ENCODE assay signal across 1 cellular context in the genomic region with DNA sequence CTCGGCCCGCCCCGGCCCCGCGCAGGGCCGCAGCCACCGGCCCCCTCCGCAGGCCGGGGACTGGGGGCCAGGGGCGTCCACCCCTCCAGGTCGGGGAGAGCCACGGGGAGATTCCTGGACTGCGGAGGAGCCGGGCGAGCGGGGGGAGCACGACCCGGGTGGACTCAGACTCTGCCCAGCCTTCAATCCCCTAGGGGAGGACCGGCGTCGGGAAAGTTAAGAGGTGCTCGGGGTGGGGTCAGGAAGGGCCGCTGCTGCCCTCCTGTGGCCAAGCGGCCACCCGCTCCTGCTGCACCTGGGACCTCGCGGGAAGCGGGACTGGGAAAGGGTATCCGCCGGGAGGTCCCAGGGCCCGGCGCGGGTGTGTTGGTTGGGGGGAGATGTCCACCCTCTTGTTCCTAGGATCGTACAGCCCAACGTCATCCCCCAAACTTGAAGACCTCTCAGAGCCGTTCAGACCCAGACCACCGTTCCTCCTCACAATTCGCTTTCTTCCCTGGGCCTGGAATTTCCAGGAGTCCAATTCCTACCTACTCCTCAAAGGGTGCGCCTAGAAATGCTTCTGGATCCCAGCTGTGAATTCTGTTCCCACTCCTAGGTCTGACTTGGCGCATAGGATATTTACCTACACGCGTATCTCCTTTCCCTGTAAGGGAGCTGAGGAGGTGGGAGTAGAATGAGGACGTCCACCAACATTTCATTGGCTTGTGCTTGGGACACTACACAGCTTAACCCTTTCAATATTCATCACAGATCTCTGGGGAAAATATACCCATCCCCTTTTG.
TF ChIP-seq lines count a peak whose summit lies in the region.

No MANE protein-coding gene starts in this region.

TF ChIP-seq in HEK293, 187 proteins besides CTCF, POLR2A, EP300 and RAD21 (continued from another document and continues in another):
- TF ChIP-seq, protein P1, sequence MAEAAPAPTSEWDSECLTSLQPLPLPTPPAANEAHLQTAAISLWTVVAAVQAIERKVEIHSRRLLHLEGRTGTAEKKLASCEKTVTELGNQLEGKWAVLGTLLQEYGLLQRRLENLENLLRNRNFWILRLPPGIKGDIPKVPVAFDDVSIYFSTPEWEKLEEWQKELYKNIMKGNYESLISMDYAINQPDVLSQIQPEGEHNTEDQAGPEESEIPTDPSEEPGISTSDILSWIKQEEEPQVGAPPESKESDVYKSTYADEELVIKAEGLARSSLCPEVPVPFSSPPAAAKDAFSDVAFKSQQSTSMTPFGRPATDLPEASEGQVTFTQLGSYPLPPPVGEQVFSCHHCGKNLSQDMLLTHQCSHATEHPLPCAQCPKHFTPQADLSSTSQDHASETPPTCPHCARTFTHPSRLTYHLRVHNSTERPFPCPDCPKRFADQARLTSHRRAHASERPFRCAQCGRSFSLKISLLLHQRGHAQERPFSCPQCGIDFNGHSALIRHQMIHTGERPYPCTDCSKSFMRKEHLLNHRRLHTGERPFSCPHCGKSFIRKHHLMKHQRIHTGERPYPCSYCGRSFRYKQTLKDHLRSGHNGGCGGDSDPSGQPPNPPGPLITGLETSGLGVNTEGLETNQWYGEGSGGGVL (tag by site-specific recombination; IDR thresholded peaks at IDR 0.05) = no peak; the same call in 1 of the 2 replicates
- TF ChIP-seq ZNF510 (tag by site-specific recombination; IDR thresholded peaks at IDR 0.05; ENCODE audit: insufficient replicate concordance) (no peak), ZFP37 (tag by site-specific recombination; IDR thresholded peaks at IDR 0.05) (no peak; the same call in 1 of the 2 replicates), ZNF555 (tag by site-specific recombination; conservative IDR thresholded peaks at IDR 0.05) (no peak), MYNN (tag by site-specific recombination; IDR thresholded peaks at IDR 0.05; ENCODE audit: borderline replicate concordance) (no peak), ZBTB8A (tag by site-specific recombination; IDR thresholded peaks at IDR 0.05) (no peak), ZNF560 (tag by site-specific recombination; IDR thresholded peaks at IDR 0.05; ENCODE audit: borderline replicate concordance) (no peak), GFI1B (tag by site-specific recombination; IDR thresholded peaks at IDR 0.05) (no peak), ZNF549 (tag by site-specific recombination; IDR thresholded peaks at IDR 0.05) (no peak), ZNF404 (tag by site-specific recombination; IDR thresholded peaks at IDR 0.05) (no peak), GLIS2 (tag by site-specific recombination; IDR thresholded peaks at IDR 0.05) (peak; percentile 87), ZNF660 (tag by site-specific recombination; IDR thresholded peaks at IDR 0.05) (peak; percentile 42; the same call in 1 of the 2 replicates), SP3 (tag by site-specific recombination; IDR thresholded peaks at IDR 0.05) (peak; percentile 50), ZNF184 (tag by site-specific recombination; IDR thresholded peaks at IDR 0.05) (no peak), ZNF341 (tag by site-specific recombination; IDR thresholded peaks at IDR 0.05; ENCODE audit: low read depth) (peak; percentile 39; the same call in 1 of the 2 replicates), ZNF302 (tag by site-specific recombination; IDR thresholded peaks at IDR 0.05; ENCODE audit: low read depth) (no peak), ZNF561 (tag by site-specific recombination; IDR thresholded peaks at IDR 0.05; ENCODE audit: borderline replicate concordance) (peak; percentile 84), ZSCAN23 (tag by site-specific recombination; IDR thresholded peaks at IDR 0.05) (peak; percentile 24; the same call in 1 of the 2 replicates), BCL11A (tag by site-specific recombination; IDR thresholded peaks at IDR 0.05; ENCODE audit: low read depth) (peak; percentile 65), ZNF768 (tag by site-specific recombination; IDR thresholded peaks at IDR 0.05) (no peak), ZNF24 (tag by site-specific recombination; IDR thresholded peaks at IDR 0.05) (0 out of 2 replicates have a peak, but pooled peaks have one; percentile 58), ZNF623 (tag by site-specific recombination; IDR thresholded peaks at IDR 0.05) (no peak), ZBTB48 (tag by site-specific recombination; IDR thresholded peaks at IDR 0.05) (peak; percentile 61), ZNF248 (tag by site-specific recombination; IDR thresholded peaks at IDR 0.05) (no peak), ZBTB20 (tag by site-specific recombination; IDR thresholded peaks at IDR 0.05) (peak; percentile 88), ZNF157 (tag by site-specific recombination; IDR thresholded peaks at IDR 0.05) (no peak), SCRT2 (tag by site-specific recombination; IDR thresholded peaks at IDR 0.05) (0 out of 2 replicates have a peak, but pooled peaks have one; percentile 23), ZNF16 (tag by site-specific recombination; IDR thresholded peaks at IDR 0.05; ENCODE audit: low read depth) (no peak), ZNF558 (tag by site-specific recombination; IDR thresholded peaks at IDR 0.05) (no peak), ZNF792 (tag by site-specific recombination; IDR thresholded peaks at IDR 0.05) (no peak), ZNF624 (tag by site-specific recombination; IDR thresholded peaks at IDR 0.05) (no peak), ZNF394 (tag by site-specific recombination; IDR thresholded peaks at IDR 0.05; ENCODE audit: borderline replicate concordance) (peak; percentile 62), ZNF292 (tag by site-specific recombination; IDR thresholded peaks at IDR 0.05; ENCODE audit: borderline replicate concordance, low read depth) (no peak), ZNF2 (tag by site-specific recombination; IDR thresholded peaks at IDR 0.05) (no peak), ZNF664 (tag by site-specific recombination; IDR thresholded peaks at IDR 0.05) (no peak), GLI2 (tag by site-specific recombination; IDR thresholded peaks at IDR 0.05; ENCODE audit: borderline replicate concordance, low read depth) (no peak), ZNF621 (tag by site-specific recombination; IDR thresholded peaks at IDR 0.05) (no peak), ZNF654 (tag by site-specific recombination; IDR thresholded peaks at IDR 0.05; ENCODE audit: low read depth) (peak; percentile 92), ZNF707 (tag by site-specific recombination; IDR thresholded peaks at IDR 0.05) (no peak), ZNF596 (tag by site-specific recombination; IDR thresholded peaks at IDR 0.05) (peak; percentile 19; the same call in 1 of the 2 replicates), ZNF48 (tag by site-specific recombination; IDR thresholded peaks at IDR 0.05) (no peak), YY1 (tag by site-specific recombination; IDR thresholded peaks at IDR 0.05) (no peak), REPIN1 (tag by site-specific recombination; IDR thresholded peaks at IDR 0.05; ENCODE audit: low read depth) (0 out of 2 replicates have a peak, but pooled peaks have one; percentile 45), ZIC2 (tag by site-specific recombination; IDR thresholded peaks at IDR 0.05) (no peak), ZNF391 (tag by site-specific recombination; IDR thresholded peaks at IDR 0.05; ENCODE audit: borderline replicate concordance, low read depth) (no peak), ZFHX2 (tag by site-specific recombination; conservative IDR thresholded peaks at IDR 0.05) (no peak), ZNF324 (tag by site-specific recombination; IDR thresholded peaks at IDR 0.05) (peak; percentile 69), ZNF133 (tag by site-specific recombination; IDR thresholded peaks at IDR 0.05) (no peak), ZBTB1 (tag by site-specific recombination; IDR thresholded peaks at IDR 0.05) (0 out of 2 replicates have a peak, but pooled peaks have one; percentile 33), ZNF311 (tag by site-specific recombination; IDR thresholded peaks at IDR 0.05; ENCODE audit: borderline replicate concordance) (no peak), ZNF354C (tag by site-specific recombination; IDR thresholded peaks at IDR 0.05; ENCODE audit: borderline replicate concordance, low read depth) (no peak), ZNF677 (tag by site-specific recombination; IDR thresholded peaks at IDR 0.05) (no peak), ZFP3 (tag by site-specific recombination; IDR thresholded peaks at IDR 0.05; ENCODE audit: low read depth) (no peak), GLIS1 (tag by site-specific recombination; IDR thresholded peaks at IDR 0.05) (peak; percentile 64)
- TF ChIP-seq, protein P2, sequence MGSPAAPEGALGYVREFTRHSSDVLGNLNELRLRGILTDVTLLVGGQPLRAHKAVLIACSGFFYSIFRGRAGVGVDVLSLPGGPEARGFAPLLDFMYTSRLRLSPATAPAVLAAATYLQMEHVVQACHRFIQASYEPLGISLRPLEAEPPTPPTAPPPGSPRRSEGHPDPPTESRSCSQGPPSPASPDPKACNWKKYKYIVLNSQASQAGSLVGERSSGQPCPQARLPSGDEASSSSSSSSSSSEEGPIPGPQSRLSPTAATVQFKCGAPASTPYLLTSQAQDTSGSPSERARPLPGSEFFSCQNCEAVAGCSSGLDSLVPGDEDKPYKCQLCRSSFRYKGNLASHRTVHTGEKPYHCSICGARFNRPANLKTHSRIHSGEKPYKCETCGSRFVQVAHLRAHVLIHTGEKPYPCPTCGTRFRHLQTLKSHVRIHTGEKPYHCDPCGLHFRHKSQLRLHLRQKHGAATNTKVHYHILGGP (tag by site-specific recombination; IDR thresholded peaks at IDR 0.05) = peak; percentile 3; the same call in 1 of the 2 replicates
- TF ChIP-seq, protein P3, sequence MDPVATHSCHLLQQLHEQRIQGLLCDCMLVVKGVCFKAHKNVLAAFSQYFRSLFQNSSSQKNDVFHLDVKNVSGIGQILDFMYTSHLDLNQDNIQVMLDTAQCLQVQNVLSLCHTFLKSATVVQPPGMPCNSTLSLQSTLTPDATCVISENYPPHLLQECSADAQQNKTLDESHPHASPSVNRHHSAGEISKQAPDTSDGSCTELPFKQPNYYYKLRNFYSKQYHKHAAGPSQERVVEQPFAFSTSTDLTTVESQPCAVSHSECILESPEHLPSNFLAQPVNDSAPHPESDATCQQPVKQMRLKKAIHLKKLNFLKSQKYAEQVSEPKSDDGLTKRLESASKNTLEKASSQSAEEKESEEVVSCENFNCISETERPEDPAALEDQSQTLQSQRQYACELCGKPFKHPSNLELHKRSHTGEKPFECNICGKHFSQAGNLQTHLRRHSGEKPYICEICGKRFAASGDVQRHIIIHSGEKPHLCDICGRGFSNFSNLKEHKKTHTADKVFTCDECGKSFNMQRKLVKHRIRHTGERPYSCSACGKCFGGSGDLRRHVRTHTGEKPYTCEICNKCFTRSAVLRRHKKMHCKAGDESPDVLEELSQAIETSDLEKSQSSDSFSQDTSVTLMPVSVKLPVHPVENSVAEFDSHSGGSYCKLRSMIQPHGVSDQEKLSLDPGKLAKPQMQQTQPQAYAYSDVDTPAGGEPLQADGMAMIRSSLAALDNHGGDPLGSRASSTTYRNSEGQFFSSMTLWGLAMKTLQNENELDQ (tag by site-specific recombination; IDR thresholded peaks at IDR 0.05; ENCODE audit: low read depth) = no peak
- TF ChIP-seq, protein P4, sequence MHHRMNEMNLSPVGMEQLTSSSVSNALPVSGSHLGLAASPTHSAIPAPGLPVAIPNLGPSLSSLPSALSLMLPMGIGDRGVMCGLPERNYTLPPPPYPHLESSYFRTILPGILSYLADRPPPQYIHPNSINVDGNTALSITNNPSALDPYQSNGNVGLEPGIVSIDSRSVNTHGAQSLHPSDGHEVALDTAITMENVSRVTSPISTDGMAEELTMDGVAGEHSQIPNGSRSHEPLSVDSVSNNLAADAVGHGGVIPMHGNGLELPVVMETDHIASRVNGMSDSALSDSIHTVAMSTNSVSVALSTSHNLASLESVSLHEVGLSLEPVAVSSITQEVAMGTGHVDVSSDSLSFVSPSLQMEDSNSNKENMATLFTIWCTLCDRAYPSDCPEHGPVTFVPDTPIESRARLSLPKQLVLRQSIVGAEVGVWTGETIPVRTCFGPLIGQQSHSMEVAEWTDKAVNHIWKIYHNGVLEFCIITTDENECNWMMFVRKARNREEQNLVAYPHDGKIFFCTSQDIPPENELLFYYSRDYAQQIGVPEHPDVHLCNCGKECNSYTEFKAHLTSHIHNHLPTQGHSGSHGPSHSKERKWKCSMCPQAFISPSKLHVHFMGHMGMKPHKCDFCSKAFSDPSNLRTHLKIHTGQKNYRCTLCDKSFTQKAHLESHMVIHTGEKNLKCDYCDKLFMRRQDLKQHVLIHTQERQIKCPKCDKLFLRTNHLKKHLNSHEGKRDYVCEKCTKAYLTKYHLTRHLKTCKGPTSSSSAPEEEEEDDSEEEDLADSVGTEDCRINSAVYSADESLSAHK (tag by site-specific recombination; IDR thresholded peaks at IDR 0.05) = no peak; the same call in 1 of the 2 replicates
- TF ChIP-seq, protein P5, sequence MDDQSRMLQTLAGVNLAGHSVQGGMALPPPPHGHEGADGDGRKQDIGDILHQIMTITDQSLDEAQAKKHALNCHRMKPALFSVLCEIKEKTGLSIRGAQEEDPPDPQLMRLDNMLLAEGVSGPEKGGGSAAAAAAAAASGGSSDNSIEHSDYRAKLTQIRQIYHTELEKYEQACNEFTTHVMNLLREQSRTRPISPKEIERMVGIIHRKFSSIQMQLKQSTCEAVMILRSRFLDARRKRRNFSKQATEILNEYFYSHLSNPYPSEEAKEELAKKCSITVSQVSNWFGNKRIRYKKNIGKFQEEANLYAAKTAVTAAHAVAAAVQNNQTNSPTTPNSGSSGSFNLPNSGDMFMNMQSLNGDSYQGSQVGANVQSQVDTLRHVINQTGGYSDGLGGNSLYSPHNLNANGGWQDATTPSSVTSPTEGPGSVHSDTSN (CRISPR knock-in tag; IDR thresholded peaks at IDR 0.05) = no peak
- TF ChIP-seq, protein P6, sequence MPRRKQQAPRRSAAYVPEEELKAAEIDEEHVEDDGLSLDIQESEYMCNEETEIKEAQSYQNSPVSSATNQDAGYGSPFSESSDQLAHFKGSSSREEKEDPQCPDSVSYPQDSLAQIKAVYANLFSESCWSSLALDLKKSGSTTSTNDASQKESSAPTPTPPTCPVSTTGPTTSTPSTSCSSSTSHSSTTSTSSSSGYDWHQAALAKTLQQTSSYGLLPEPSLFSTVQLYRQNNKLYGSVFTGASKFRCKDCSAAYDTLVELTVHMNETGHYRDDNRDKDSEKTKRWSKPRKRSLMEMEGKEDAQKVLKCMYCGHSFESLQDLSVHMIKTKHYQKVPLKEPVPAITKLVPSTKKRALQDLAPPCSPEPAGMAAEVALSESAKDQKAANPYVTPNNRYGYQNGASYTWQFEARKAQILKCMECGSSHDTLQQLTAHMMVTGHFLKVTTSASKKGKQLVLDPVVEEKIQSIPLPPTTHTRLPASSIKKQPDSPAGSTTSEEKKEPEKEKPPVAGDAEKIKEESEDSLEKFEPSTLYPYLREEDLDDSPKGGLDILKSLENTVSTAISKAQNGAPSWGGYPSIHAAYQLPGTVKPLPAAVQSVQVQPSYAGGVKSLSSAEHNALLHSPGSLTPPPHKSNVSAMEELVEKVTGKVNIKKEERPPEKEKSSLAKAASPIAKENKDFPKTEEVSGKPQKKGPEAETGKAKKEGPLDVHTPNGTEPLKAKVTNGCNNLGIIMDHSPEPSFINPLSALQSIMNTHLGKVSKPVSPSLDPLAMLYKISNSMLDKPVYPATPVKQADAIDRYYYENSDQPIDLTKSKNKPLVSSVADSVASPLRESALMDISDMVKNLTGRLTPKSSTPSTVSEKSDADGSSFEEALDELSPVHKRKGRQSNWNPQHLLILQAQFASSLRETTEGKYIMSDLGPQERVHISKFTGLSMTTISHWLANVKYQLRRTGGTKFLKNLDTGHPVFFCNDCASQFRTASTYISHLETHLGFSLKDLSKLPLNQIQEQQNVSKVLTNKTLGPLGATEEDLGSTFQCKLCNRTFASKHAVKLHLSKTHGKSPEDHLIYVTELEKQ (tag by site-specific recombination; IDR thresholded peaks at IDR 0.05; ENCODE audit: borderline replicate concordance) = 0 out of 2 replicates have a peak, but pooled peaks have one; percentile 24
